8 cellular contexts compared by ENCODE assay signal in genomic region chr11:96155627-96156378, GRCh38.
DNase-seq lines count a peak whose midpoint lies in the region; ATAC-seq and TF ChIP-seq lines count a peak whose summit lies in the region.

No MANE protein-coding gene starts in this region.

- ATAC-seq in HG02943 (IDR thresholded peaks at IDR 0.05; ENCODE audit: low read depth, unreplicated experiment), result peak; percentile 45

- in situ Hi-C loops in astrocyte of the spinal cord (cut with HindIII; ENCODE audit: low sequenced_read_pairs), result no loop called here

- H3K27ac ChIP-seq in skin epidermis, result peak overlapping the region in 20 of 21 experiments; percentile 28 to 91 (median 75)

- DNase-seq in activated T-cell treated with anti-CD3 and anti-CD28 coated beads for 48 hours (ENCODE audit: low read depth), result peak; percentile 64
- no peak for DNase-seq in activated T-cell treated with anti-CD3 and anti-CD28 coated beads for 4 hours
- peak; percentile 14 for DNase-seq in RKO (ENCODE audit: low spot score)
- DNase-seq in astrocyte of the spinal cord (ENCODE audit: low read depth, low spot score), result peak; percentile 98
- peak; percentile 56 for DNase-seq in iPS-NIHi7 (ENCODE audit: extremely low spot score)
- DNase-seq in NCI-H345 treated with DMSO at 0.1 percent for 48 hours (lab: John Stamatoyannopoulos, UW; ENCODE audit: unreplicated experiment), result no peak

- peak; percentile 37 for TF ChIP-seq CTCF in astrocyte of the spinal cord (IDR thresholded peaks at IDR 0.05; ENCODE audit: low read depth, low read length)

- H3K4me3 ChIP-seq in astrocyte of the spinal cord (ENCODE audit: low read depth, low read length), result no peak overlapping the region
- H3K4me3 ChIP-seq in skin epidermis, result no peak overlapping the region

Comparison
In these comparisons a context has a peak if more than half of its experiments do, and no peak if none do; other contexts are left out.
1. DNase-seq: peak in activated T-cell treated with anti-CD3 and anti-CD28 coated beads for 48 hours (single experiment), RKO (single experiment), astrocyte of the spinal cord (single experiment) and iPS-NIHi7 (single experiment); none in activated T-cell treated with anti-CD3 and anti-CD28 coated beads for 4 hours (single experiment) and NCI-H345 treated with DMSO at 0.1 percent for 48 hours (single experiment).